In the genomic region with DNA sequence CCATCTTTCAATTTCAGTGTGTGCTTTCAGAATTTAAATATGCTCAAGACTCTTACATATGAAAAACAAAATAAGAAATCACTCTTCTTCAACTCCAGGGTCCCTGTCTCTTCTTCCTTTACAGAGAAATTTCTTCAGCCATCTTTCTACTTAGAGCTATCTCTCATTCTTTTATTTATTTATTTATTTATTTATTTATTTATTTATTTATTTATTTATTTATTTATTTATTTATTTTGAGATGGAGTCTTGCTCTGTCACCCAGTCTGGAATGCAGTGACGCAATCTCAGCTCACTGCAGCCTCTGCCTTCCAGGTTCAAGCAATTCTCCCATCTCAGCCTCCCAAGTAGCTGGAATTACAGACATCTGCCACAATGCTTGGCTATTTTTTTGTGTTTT, we compare ENCODE assay signal across 3 cellular contexts.
DNase-seq lines count a peak whose midpoint lies in the region; ATAC-seq, FAIRE-seq and TF ChIP-seq lines count a peak whose summit lies in the region.
"Not testable (repeated sequence)": the region's sequence is repeated elsewhere in the genome, so short reads cannot be mapped to it uniquely, and the experiment has no call there.

No MANE protein-coding gene starts in this region.

- H3K36me3 ChIP-seq in HEK293 (ENCODE audit: control insufficient read depth in 2 of 2, insufficient read depth in 1 of 2, low read length in 2 of 2): not testable (repeated sequence)

- not testable (repeated sequence) for TF ChIP-seq RAD21 in A549 (conservative IDR thresholded peaks at IDR 0.05 in 1 of 2, IDR thresholded peaks at IDR 0.05 in 1 of 2)

- not testable (repeated sequence) for TF ChIP-seq POLR2A in A549 (IDR thresholded peaks at IDR 0.05; ENCODE audit: low read length)

- H3K27ac ChIP-seq in A549; HEK293 (ENCODE audit: extremely low read depth, low read depth, low read length): not testable (repeated sequence)

- not testable (repeated sequence) for H3K4me2 ChIP-seq in A549

- not testable (repeated sequence) for TF ChIP-seq EP300 in A549 (IDR thresholded peaks at IDR 0.05)

- not testable (repeated sequence) for H3K4me1 ChIP-seq in A549; HEK293 (ENCODE audit: control insufficient read depth, insufficient read depth, low read length)

- not testable (repeated sequence) for H3K9me3 ChIP-seq in A549; HEK293 (ENCODE audit: control insufficient read depth, insufficient read depth, low read depth, low read length)

- CTCF ChIA-PET in A549 (lab: Yijun Ruan, JAX): interaction anchor here (0.6 kb wide), 1 partner anchor 10 kb away, joined by 3 read pairs; no protein-coding TSS in a partner anchor
- CTCF ChIA-PET in HEK293 (lab: Yijun Ruan, JAX): not testable (repeated sequence)

- not testable (repeated sequence) for ATAC-seq in A549

- DNase-seq in A549 (ENCODE audit: low read depth in 1 of 2, low spot score in 1 of 2): not testable (repeated sequence)
- peak; percentile 9 for DNase-seq in fibroblast of pulmonary artery (ENCODE audit: low read depth)

- 45% methylated on average over 1 of the region's 1 CpG for WGBS in A549 (ENCODE audit: missing lambda C conversion rate)

- H3K4me3 ChIP-seq in A549; HEK293 (ENCODE audit: low read depth, low read length); fibroblast of pulmonary artery (replicated peaks; ENCODE audit: low read depth, low read length): not testable (repeated sequence)

- not testable (repeated sequence) for FAIRE-seq in A549 (lab: Jason Lieb, UNC)

- POLR2A ChIA-PET in A549 (lab: Yijun Ruan, JAX); HEK293 (lab: Yijun Ruan, JAX): not testable (repeated sequence)

- TF ChIP-seq CTCF in A549 (IDR thresholded peaks at IDR 0.05); HEK293 (tag by site-specific recombination; IDR thresholded peaks at IDR 0.05); fibroblast of pulmonary artery (IDR thresholded peaks at IDR 0.05; ENCODE audit: low read length, missing control alignments): not testable (repeated sequence)

TF ChIP-seq in A549, 52 proteins besides CTCF, POLR2A, EP300 and RAD21:
- peak; percentile 60 for TF ChIP-seq ZC3H11A (IDR thresholded peaks at IDR 0.05)

TF ChIP-seq in HEK293, 187 proteins besides CTCF, POLR2A, EP300 and RAD21 (continues in another document):
- TF ChIP-seq ZNF266 (tag by site-specific recombination; IDR thresholded peaks at IDR 0.05; ENCODE audit: low read depth): peak; percentile 53; the same call in 1 of the 2 replicates
- TF ChIP-seq, protein P1, sequence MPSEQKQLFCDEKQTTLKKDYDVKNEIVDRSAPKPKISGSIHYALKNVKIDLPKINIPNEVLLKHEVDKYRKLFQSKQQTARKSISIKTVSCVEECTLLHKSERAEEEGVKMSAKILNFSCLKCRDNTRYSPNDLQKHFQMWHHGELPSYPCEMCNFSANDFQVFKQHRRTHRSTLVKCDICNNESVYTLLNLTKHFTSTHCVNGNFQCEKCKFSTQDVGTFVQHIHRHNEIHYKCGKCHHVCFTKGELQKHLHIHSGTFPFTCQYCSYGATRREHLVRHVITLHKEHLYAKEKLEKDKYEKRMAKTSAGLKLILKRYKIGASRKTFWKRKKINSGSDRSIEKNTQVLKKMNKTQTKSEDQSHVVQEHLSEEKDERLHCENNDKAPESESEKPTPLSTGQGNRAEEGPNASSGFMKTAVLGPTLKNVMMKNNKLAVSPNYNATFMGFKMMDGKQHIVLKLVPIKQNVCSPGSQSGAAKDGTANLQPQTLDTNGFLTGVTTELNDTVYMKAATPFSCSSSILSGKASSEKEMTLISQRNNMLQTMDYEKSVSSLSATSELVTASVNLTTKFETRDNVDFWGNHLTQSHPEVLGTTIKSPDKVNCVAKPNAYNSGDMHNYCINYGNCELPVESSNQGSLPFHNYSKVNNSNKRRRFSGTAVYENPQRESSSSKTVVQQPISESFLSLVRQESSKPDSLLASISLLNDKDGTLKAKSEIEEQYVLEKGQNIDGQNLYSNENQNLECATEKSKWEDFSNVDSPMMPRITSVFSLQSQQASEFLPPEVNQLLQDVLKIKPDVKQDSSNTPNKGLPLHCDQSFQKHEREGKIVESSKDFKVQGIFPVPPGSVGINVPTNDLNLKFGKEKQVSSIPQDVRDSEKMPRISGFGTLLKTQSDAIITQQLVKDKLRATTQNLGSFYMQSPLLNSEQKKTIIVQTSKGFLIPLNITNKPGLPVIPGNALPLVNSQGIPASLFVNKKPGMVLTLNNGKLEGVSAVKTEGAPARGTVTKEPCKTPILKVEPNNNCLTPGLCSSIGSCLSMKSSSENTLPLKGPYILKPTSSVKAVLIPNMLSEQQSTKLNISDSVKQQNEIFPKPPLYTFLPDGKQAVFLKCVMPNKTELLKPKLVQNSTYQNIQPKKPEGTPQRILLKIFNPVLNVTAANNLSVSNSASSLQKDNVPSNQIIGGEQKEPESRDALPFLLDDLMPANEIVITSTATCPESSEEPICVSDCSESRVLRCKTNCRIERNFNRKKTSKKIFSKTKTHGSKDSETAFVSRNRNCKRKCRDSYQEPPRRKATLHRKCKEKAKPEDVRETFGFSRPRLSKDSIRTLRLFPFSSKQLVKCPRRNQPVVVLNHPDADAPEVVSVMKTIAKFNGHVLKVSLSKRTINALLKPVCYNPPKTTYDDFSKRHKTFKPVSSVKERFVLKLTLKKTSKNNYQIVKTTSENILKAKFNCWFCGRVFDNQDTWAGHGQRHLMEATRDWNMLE (tag by site-specific recombination; conservative IDR thresholded peaks at IDR 0.05; ENCODE audit: low read depth): peak; percentile 83
- TF ChIP-seq, protein P2, sequence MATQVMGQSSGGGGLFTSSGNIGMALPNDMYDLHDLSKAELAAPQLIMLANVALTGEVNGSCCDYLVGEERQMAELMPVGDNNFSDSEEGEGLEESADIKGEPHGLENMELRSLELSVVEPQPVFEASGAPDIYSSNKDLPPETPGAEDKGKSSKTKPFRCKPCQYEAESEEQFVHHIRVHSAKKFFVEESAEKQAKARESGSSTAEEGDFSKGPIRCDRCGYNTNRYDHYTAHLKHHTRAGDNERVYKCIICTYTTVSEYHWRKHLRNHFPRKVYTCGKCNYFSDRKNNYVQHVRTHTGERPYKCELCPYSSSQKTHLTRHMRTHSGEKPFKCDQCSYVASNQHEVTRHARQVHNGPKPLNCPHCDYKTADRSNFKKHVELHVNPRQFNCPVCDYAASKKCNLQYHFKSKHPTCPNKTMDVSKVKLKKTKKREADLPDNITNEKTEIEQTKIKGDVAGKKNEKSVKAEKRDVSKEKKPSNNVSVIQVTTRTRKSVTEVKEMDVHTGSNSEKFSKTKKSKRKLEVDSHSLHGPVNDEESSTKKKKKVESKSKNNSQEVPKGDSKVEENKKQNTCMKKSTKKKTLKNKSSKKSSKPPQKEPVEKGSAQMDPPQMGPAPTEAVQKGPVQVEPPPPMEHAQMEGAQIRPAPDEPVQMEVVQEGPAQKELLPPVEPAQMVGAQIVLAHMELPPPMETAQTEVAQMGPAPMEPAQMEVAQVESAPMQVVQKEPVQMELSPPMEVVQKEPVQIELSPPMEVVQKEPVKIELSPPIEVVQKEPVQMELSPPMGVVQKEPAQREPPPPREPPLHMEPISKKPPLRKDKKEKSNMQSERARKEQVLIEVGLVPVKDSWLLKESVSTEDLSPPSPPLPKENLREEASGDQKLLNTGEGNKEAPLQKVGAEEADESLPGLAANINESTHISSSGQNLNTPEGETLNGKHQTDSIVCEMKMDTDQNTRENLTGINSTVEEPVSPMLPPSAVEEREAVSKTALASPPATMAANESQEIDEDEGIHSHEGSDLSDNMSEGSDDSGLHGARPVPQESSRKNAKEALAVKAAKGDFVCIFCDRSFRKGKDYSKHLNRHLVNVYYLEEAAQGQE (tag by site-specific recombination; IDR thresholded peaks at IDR 0.05): peak; percentile 36; the same call in 1 of the 2 replicates
- TF ChIP-seq ZNF529 (tag by site-specific recombination; IDR thresholded peaks at IDR 0.05; ENCODE audit: insufficient replicate concordance): peak; percentile 7
- peak; percentile 41; the same call in 1 of the 2 replicates for TF ChIP-seq ZNF558 (tag by site-specific recombination; IDR thresholded peaks at IDR 0.05)
- peak; percentile 82 for TF ChIP-seq ZNF555 (tag by site-specific recombination; conservative IDR thresholded peaks at IDR 0.05)
- TF ChIP-seq ZXDB (tag by site-specific recombination; IDR thresholded peaks at IDR 0.05): peak; percentile 52
- 0 out of 2 replicates have a peak, but pooled peaks have one; percentile 15 for TF ChIP-seq ZBTB21 (tag by site-specific recombination; IDR thresholded peaks at IDR 0.05)
- TF ChIP-seq GLI2 (tag by site-specific recombination; IDR thresholded peaks at IDR 0.05; ENCODE audit: borderline replicate concordance, low read depth): peak; percentile 9; the same call in 1 of the 2 replicates
- peak; percentile 47 for TF ChIP-seq ZBTB8A (tag by site-specific recombination; IDR thresholded peaks at IDR 0.05)
- TF ChIP-seq ZNF202 (tag by site-specific recombination; IDR thresholded peaks at IDR 0.05; ENCODE audit: borderline replicate concordance): 0 out of 2 replicates have a peak, but pooled peaks have one; percentile 22
- peak; percentile 79; the same call in 1 of the 2 replicates for TF ChIP-seq ZNF394 (tag by site-specific recombination; IDR thresholded peaks at IDR 0.05; ENCODE audit: borderline replicate concordance)
- peak; percentile 75 for TF ChIP-seq ZNF426 (tag by site-specific recombination; IDR thresholded peaks at IDR 0.05)
- peak; percentile 22; the same call in 1 of the 2 replicates for TF ChIP-seq ZNF433 (tag by site-specific recombination; IDR thresholded peaks at IDR 0.05; ENCODE audit: low read depth)
- TF ChIP-seq ZNF140 (tag by site-specific recombination; IDR thresholded peaks at IDR 0.05): peak; percentile 34; the same call in 1 of the 2 replicates
- TF ChIP-seq ZNF623 (tag by site-specific recombination; IDR thresholded peaks at IDR 0.05): peak; percentile 54; the same call in 1 of the 2 replicates
